Comparison of ENCODE assay signal across 25 cellular contexts in genomic region chr19:17796013-17796837, GRCh38. TPM values are rescaled to one million over a fixed set of nuclear protein-coding genes. Genes with fewer than 3 reads are reported as not detected.
DNase-seq lines count a peak whose midpoint lies in the region; ATAC-seq and TF ChIP-seq lines count a peak whose summit lies in the region.
"Had no signal": no experiment of that assay in that cellular context is flagged by ENCODE, and none has a peak within 500 bp of the region (broad histone marks: within the 10 kb centered on the region; RNA-seq: fewer than 3 reads in every experiment).

No MANE protein-coding gene starts in this region.

- peaks cover 8% of the 10 kb centered on the region; the same call in 1 of the 2 replicates for H3F3A ChIP-seq in GM23338 (replicated peaks; ENCODE audit: low read depth)

- H3K27me3 Mint-ChIP-seq in GM23338 (ENCODE audit: insufficient read depth, low read depth, poor library complexity) = peaks cover 18% of the 10 kb centered on the region

- no peaks in the 10 kb centered on the region for H3K9me3 Mint-ChIP-seq in GM23338
- H3K9me3 Mint-ChIP-seq: activated naive CD4-positive, alpha-beta T cell treated with anti-CD3 and anti-CD28 coated beads, Interleukin-2, amount 50 U/mL, for 72 hours; effector memory CD8-positive, alpha-beta T cell; T-helper 2 cell treated with Interferon-gamma antibody and Interleukin-4, amounts not matched to agents 5 μg/mL and 100 μg/mL, for 36 hours had no signal

- H3K36me3 Mint-ChIP-seq in GM23338 (ENCODE audit: low read depth) = no peaks in the 10 kb centered on the region
- H3K36me3 Mint-ChIP-seq: activated naive CD4-positive, alpha-beta T cell treated with anti-CD3 and anti-CD28 coated beads, Interleukin-2, amount 50 U/mL, for 72 hours had no signal

- DNase-seq in GM23338 (ENCODE audit: low spot score) (no peak), RWPE1 (ENCODE audit: low spot score) (no peak), foreskin keratinocyte (no peak), osteoblast (ENCODE audit: insufficient read length, low spot score, missing footprints) (peak; percentile 41), C1 segment of cervical spinal cord (lab: John Stamatoyannopoulos, UW) (no peak), GM19238 (ENCODE audit: insufficient read length, low spot score) (no peak), GDM1 (lab: John Stamatoyannopoulos, UW) (no peak)
- DNase-seq: activated CD4-positive, alpha-beta T cell treated with anti-CD3 and anti-CD28 coated beads for 1 hour; BE2C; effector memory CD8-positive, alpha-beta T cell; foreskin melanocyte; mesendoderm; NCI-H2029; NCI-H526; occipital lobe; stimulated activated naive CD4-positive, alpha-beta T cell had no signal

- CTCF ChIA-PET in RWPE1 (lab: Yijun Ruan, JAX) = interaction anchor here (1.3 kb wide), 1 partner anchor 30 kb away, joined by 3 read pairs; no protein-coding TSS in a partner anchor

- peak overlapping the region; percentile 71; the same call in 1 of the 2 replicates for H3K4me3 ChIP-seq in GM23338
- no peak overlapping the region for H3K4me3 ChIP-seq in osteoblast (ENCODE audit: insufficient read depth, low read length)

- H3K27me3 ChIP-seq in GM23338 (ENCODE audit: insufficient read depth) = peaks cover 17% of the 10 kb centered on the region
- H3K27me3 ChIP-seq in foreskin keratinocyte = no peaks in the 10 kb centered on the region
- peaks cover 31% of the 10 kb centered on the region for H3K27me3 ChIP-seq in osteoblast (ENCODE audit: insufficient read depth, low read length)

- H4K20me1 ChIP-seq in GM23338 (replicated peaks; ENCODE audit: insufficient read depth) (no peaks in the 10 kb centered on the region), osteoblast (ENCODE audit: insufficient read depth, low read length) (no peaks in the 10 kb centered on the region)

- peaks cover 7% of the 10 kb centered on the region for H3K4me1 Mint-ChIP-seq in GM23338

- no peak overlapping the region for H2AFZ ChIP-seq in GM23338
- H2AFZ ChIP-seq in osteoblast (ENCODE audit: low read length) = no peak overlapping the region

- H3K9me2 ChIP-seq in GM23338 (ENCODE audit: insufficient read depth) = no peaks in the 10 kb centered on the region

- H3K4me3 Mint-ChIP-seq in GM23338 = peak overlapping the region; percentile 76
- H3K4me3 Mint-ChIP-seq: T-helper 2 cell treated with Interferon-gamma antibody and Interleukin-4, amounts not matched to agents 5 μg/mL and 100 μg/mL, for 36 hours had no signal

- H3K9me3 ChIP-seq in osteoblast (ENCODE audit: low read depth, low read length) = no peaks in the 10 kb centered on the region
- H3K9me3 ChIP-seq: BE2C, HAP-1 had no signal

- POLR2A ChIA-PET in RWPE1 (lab: Yijun Ruan, JAX; ENCODE audit: low non-redundant PET) = no interaction called here

- no peak overlapping the region for H3K27ac ChIP-seq in GM23338 (ENCODE audit: low read depth)
- H3K27ac ChIP-seq in RWPE1 = peak overlapping the region; percentile 73
- H3K27ac ChIP-seq in foreskin keratinocyte = peak overlapping the region; percentile 19
- no peak overlapping the region for H3K27ac ChIP-seq in osteoblast (ENCODE audit: low read depth, low read length)
- H3K27ac ChIP-seq: HL-60 had no signal

- H3K79me2 ChIP-seq in GM23338 (replicated peaks; ENCODE audit: insufficient read depth) (no peaks in the 10 kb centered on the region), osteoblast (ENCODE audit: insufficient read depth, low read length) (no peaks in the 10 kb centered on the region)

- H3K4me1 ChIP-seq in GM23338 (ENCODE audit: insufficient read depth) (no peaks in the 10 kb centered on the region; the same call in 1 of the 2 replicates), foreskin keratinocyte (peaks cover 17% of the 10 kb centered on the region), osteoblast (ENCODE audit: insufficient read depth, low read length) (no peaks in the 10 kb centered on the region)

- TF ChIP-seq CTCF in GM23338 (conservative IDR thresholded peaks at IDR 0.05; ENCODE audit: low read depth in 2 of 2) = no peak
- TF ChIP-seq CTCF in RWPE1 (conservative IDR thresholded peaks at IDR 0.05; ENCODE audit: low read depth) = no peak
- TF ChIP-seq CTCF in foreskin keratinocyte (conservative IDR thresholded peaks at IDR 0.05) = no peak
- TF ChIP-seq CTCF in osteoblast (IDR thresholded peaks at IDR 0.05; ENCODE audit: extremely low read depth, low read depth, low read length) = no peak

- H3K27ac Mint-ChIP-seq in GM23338 = no peak overlapping the region
- H3K27ac Mint-ChIP-seq: T-helper 2 cell treated with Interferon-gamma antibody and Interleukin-4, amounts not matched to agents 5 μg/mL and 100 μg/mL, for 36 hours had no signal

- no peaks in the 10 kb centered on the region for H3K36me3 ChIP-seq in GM23338 (ENCODE audit: insufficient read depth)
- no peaks in the 10 kb centered on the region for H3K36me3 ChIP-seq in osteoblast (ENCODE audit: insufficient read depth, low read length)
- H3K36me3 ChIP-seq: BE2C, HAP-1 had no signal

- no peak for ATAC-seq in GM23338
- ATAC-seq in foreskin keratinocyte = no peak
- no peak for ATAC-seq in GM18867 (IDR thresholded peaks at IDR 0.05; ENCODE audit: unreplicated experiment)
- ATAC-seq: activated naive CD4-positive, alpha-beta T cell treated with anti-CD3 and anti-CD28 coated beads, Interleukin-2, amount 50 U/mL, for 72 hours; effector memory CD8-positive, alpha-beta T cell had no signal

- peak overlapping the region; percentile 93; the same call in 1 of the 2 replicates for H3K4me2 ChIP-seq in GM23338
- no peak overlapping the region for H3K4me2 ChIP-seq in osteoblast (ENCODE audit: insufficient read depth, low read length)

TF ChIP-seq in GM23338, 12 proteins besides CTCF, POLR2A, EP300 and RAD21 (continues in another document):
- TF ChIP-seq REST (IDR thresholded peaks at IDR 0.05; ENCODE audit: unreplicated experiment) = no peak
- no peak for TF ChIP-seq POLR2AphosphoS5 (IDR thresholded peaks at IDR 0.05; ENCODE audit: low read depth)
- TF ChIP-seq EZH2 (IDR thresholded peaks at IDR 0.05; ENCODE audit: low read depth, unreplicated experiment) = no peak
- TF ChIP-seq STAT1 (IDR thresholded peaks at IDR 0.05; ENCODE audit: unreplicated experiment) = no peak
- TF ChIP-seq CREB1 (CRISPR knock-in tag; IDR thresholded peaks at IDR 0.05; ENCODE audit: low read depth) = no peak

RNA-seq across cellular contexts. Expression of gene B3GNT3, which starts 1.3 kb away (rescaled TPM):
- 1.0 and 1.9 TPM in 2 replicates for total RNA-seq in GM23338 (2014; rRNA removed; shearing (Covaris generic))
- polyA plus RNA-seq in GM23338 (2016; fragmentation: Nextera tagmentation; extraction: Ambion mirVana) (0.90 and 0.99 TPM in 2 replicates), foreskin keratinocyte (5.7 and 7.9 TPM in 2 replicates)
- total RNA-seq in foreskin keratinocyte (6.5 and 11.5 TPM in 2 replicates), osteoblast (not detected in 2 replicates)
- total RNA-seq: LHCN-M2, occipital lobe, skeletal muscle tissue had no signal

RNA-seq across cellular contexts. Expression of gene INSL3, which starts 25.1 kb away (rescaled TPM):
- not detected in 2 replicates for total RNA-seq in GM23338 (2014; rRNA removed; shearing (Covaris generic))
- polyA plus RNA-seq in GM23338 (2016; fragmentation: Nextera tagmentation; extraction: Ambion mirVana) (0.76 and 1.5 TPM in 2 replicates), foreskin keratinocyte (0.32 and 0.44 TPM in 2 replicates)
- total RNA-seq in foreskin keratinocyte (0.14 and 0.51 TPM in 2 replicates), osteoblast (not detected in 2 replicates)
- total RNA-seq: bronchial epithelial cell, LHCN-M2, occipital lobe, RPMI7951, skeletal muscle tissue had no signal

RNA-seq across cellular contexts. Expression of gene FCHO1, which starts 44.9 kb away (rescaled TPM):
- 22.4 and 42.3 TPM in 2 replicates for total RNA-seq in GM23338 (2014; rRNA removed; shearing (Covaris generic))
- polyA plus RNA-seq in GM23338 (2016; fragmentation: Nextera tagmentation; extraction: Ambion mirVana) (14.9 and 18.5 TPM in 2 replicates), foreskin keratinocyte (6.3 and 9.9 TPM in 2 replicates)
- total RNA-seq in foreskin keratinocyte (6.2 and 8.8 TPM in 2 replicates), osteoblast (0.72 TPM in 1 of 2 replicates, not detected in the other)

RNA-seq across cellular contexts. Expression of gene JAK3, which starts 51.6 kb away (rescaled TPM):
- total RNA-seq in GM23338 (2014; rRNA removed; shearing (Covaris generic)) = 4.2 and 5.4 TPM in 2 replicates
- polyA plus RNA-seq in GM23338 (2016; fragmentation: Nextera tagmentation; extraction: Ambion mirVana) (2.8 and 2.9 TPM in 2 replicates), foreskin keratinocyte (0.38 and 0.55 TPM in 2 replicates)
- total RNA-seq in foreskin keratinocyte (0.53 and 0.68 TPM in 2 replicates), osteoblast (1.8 and 2.4 TPM in 2 replicates)
- total RNA-seq: LHCN-M2 had no signal

Comparison
In these comparisons a context has a peak if more than half of its experiments do, and no peak if none do; other contexts are left out.
1. H3K27ac ChIP-seq: peak in RWPE1 (single experiment) and foreskin keratinocyte (single experiment); none in GM23338 (single experiment) and osteoblast (single experiment).